In genomic region chr12:31362115-31362758, GRCh38 we compare ENCODE assay signal across 8 cellular contexts. TPM values are rescaled to one million over a fixed set of nuclear protein-coding genes. Genes with fewer than 3 reads are reported as not detected.
DNase-seq lines count a peak whose midpoint lies in the region; ATAC-seq and TF ChIP-seq lines count a peak whose summit lies in the region.

No MANE protein-coding gene starts in this region.

- no peak overlapping the region for H3K27ac Mint-ChIP-seq in osteocyte (ENCODE audit: unreplicated experiment)

- H3K4me3 ChIP-seq in PC-3 (ENCODE audit: low read length) (no peak overlapping the region), upper lobe of right lung (no peak overlapping the region), Karpas-422 (ENCODE audit: low read length) (no peak overlapping the region)

- intact Hi-C loops in PC-3 (cut with micrococcal nuclease): no loop called here
- intact Hi-C loops in upper lobe of right lung (cut with DNase I): no loop called here

- H3K27ac ChIP-seq in PC-3 (ENCODE audit: low read length) (no peak overlapping the region), foreskin keratinocyte (no peak overlapping the region), upper lobe of right lung (no peak overlapping the region), Karpas-422 (ENCODE audit: low read length) (no peak overlapping the region)

- peak overlapping the region; percentile 26; the same call in 1 of the 2 replicates for H3K4me2 ChIP-seq in PC-3 (ENCODE audit: low read length)
- no peak overlapping the region for H3K4me2 ChIP-seq in Karpas-422 (ENCODE audit: low read depth, low read length, poor library complexity, severe bottlenecking)

- TF ChIP-seq CTCF in PC-3 (conservative IDR thresholded peaks at IDR 0.05; ENCODE audit: low read depth, low read length): no peak
- TF ChIP-seq CTCF in foreskin keratinocyte (conservative IDR thresholded peaks at IDR 0.05): no peak
- no peak for TF ChIP-seq CTCF in upper lobe of right lung (IDR thresholded peaks at IDR 0.05)
- no peak for TF ChIP-seq CTCF in osteocyte (IDR thresholded peaks at IDR 0.05)

- POLR2A ChIA-PET in PC-3 (lab: Charles Lee; ENCODE audit: unreplicated experiment): no interaction called here

- no peaks in the 10 kb centered on the region for H3K36me3 ChIP-seq in PC-3 (ENCODE audit: low read depth, low read length)
- H3K36me3 ChIP-seq in upper lobe of right lung: no peaks in the 10 kb centered on the region
- H3K36me3 ChIP-seq in Karpas-422 (ENCODE audit: insufficient read depth, low read length): no peaks in the 10 kb centered on the region

- no peaks in the 10 kb centered on the region for H3K9me3 Mint-ChIP-seq in osteocyte (ENCODE audit: unreplicated experiment)

- H3K9me3 ChIP-seq in PC-3 (ENCODE audit: low read length) (no peaks in the 10 kb centered on the region), upper lobe of right lung (no peaks in the 10 kb centered on the region), Karpas-422 (ENCODE audit: low read length) (no peaks in the 10 kb centered on the region)

- no TSS peak for BruUV-seq in PC-3 (replicated peaks; lab: Mats Ljungman, UMichigan)

- H2AFZ ChIP-seq in PC-3 (ENCODE audit: low read length) (peak overlapping the region; percentile 61; the same call in 1 of the 2 replicates), Karpas-422 (ENCODE audit: low read length) (no peak overlapping the region)

- H4K20me1 ChIP-seq in PC-3 (ENCODE audit: low read length): no peaks in the 10 kb centered on the region
- H4K20me1 ChIP-seq in Karpas-422 (ENCODE audit: insufficient read depth, low read depth, low read length): no peaks in the 10 kb centered on the region

- H3K36me3 Mint-ChIP-seq in osteocyte (ENCODE audit: unreplicated experiment): no peaks in the 10 kb centered on the region

- H3K4me1 Mint-ChIP-seq in osteocyte (ENCODE audit: unreplicated experiment): peaks cover 10% of the 10 kb centered on the region

- DNase-seq in DMS 273 (lab: John Stamatoyannopoulos, UW; ENCODE audit: unreplicated experiment) (peak; percentile 80), PC-3 (no peak), foreskin keratinocyte (peak in 1 of 2 donors; percentile 34), upper lobe of right lung (no peak), osteocyte (ENCODE audit: extremely low spot score, unreplicated experiment) (no peak), Karpas-422 (no peak)

- no peak overlapping the region for H3K9ac ChIP-seq in PC-3 (ENCODE audit: low read length)
- no peak overlapping the region for H3K9ac ChIP-seq in Karpas-422 (ENCODE audit: low read length)

- H3K79me2 ChIP-seq in PC-3 (ENCODE audit: low read length) (no peaks in the 10 kb centered on the region), Karpas-422 (ENCODE audit: low read length) (no peaks in the 10 kb centered on the region)

- ATAC-seq in GM19438 (IDR thresholded peaks at IDR 0.05; ENCODE audit: low read depth, unreplicated experiment) (peak; percentile 43), HG03520 (IDR thresholded peaks at IDR 0.05; ENCODE audit: unreplicated experiment) (peak; percentile 51), PC-3 (no peak; the same call in 1 of the 2 replicates), foreskin keratinocyte (peak; percentile 70), upper lobe of right lung (peak; percentile 43)

- H3F3A ChIP-seq in PC-3 (ENCODE audit: low read length, unreplicated experiment): no peaks in the 10 kb centered on the region

- CTCF ChIA-PET in PC-3 (lab: Charles Lee): no interaction called here

- no peaks in the 10 kb centered on the region for H3K27me3 Mint-ChIP-seq in osteocyte (ENCODE audit: unreplicated experiment)

- no peaks in the 10 kb centered on the region for H3K27me3 ChIP-seq in PC-3 (ENCODE audit: low read length)
- no peaks in the 10 kb centered on the region for H3K27me3 ChIP-seq in foreskin keratinocyte
- H3K27me3 ChIP-seq in upper lobe of right lung: no peaks in the 10 kb centered on the region
- no peaks in the 10 kb centered on the region for H3K27me3 ChIP-seq in Karpas-422 (ENCODE audit: low read length)

- H3K4me1 ChIP-seq in PC-3 (ENCODE audit: insufficient read depth, low read length) (peaks cover 8% of the 10 kb centered on the region), foreskin keratinocyte (peaks cover 12% of the 10 kb centered on the region), upper lobe of right lung (no peaks in the 10 kb centered on the region), Karpas-422 (ENCODE audit: low read length) (no peaks in the 10 kb centered on the region)

- H3K9me2 ChIP-seq in PC-3 (replicated peaks; ENCODE audit: low read length) (no peaks in the 10 kb centered on the region), Karpas-422 (replicated peaks; ENCODE audit: insufficient read depth, low read length) (no peaks in the 10 kb centered on the region)

- no peak overlapping the region for H3K4me3 Mint-ChIP-seq in osteocyte (ENCODE audit: unreplicated experiment)

RNA-seq across cellular contexts. Expression of gene SINHCAF, which starts 36.3 kb away (rescaled TPM):
- total RNA-seq in PC-3 (2014; rRNA removed) (32.0 and 32.3 TPM in 2 replicates), foreskin keratinocyte (62.1 and 66.6 TPM in 2 replicates), upper lobe of right lung (45.7 TPM), osteocyte (35.5 and 41.1 TPM in 2 replicates)
- polyA plus RNA-seq in foreskin keratinocyte: 28.9 and 35.1 TPM in 2 replicates
- total RNA-seq in Karpas-422 (2014; rRNA removed; shearing (Covaris generic); ENCODE audit: low replicate concordance): 73.7 and 117 TPM in 2 replicates
